Comparison of ENCODE assay signal across 8 cellular contexts in the genomic region with DNA sequence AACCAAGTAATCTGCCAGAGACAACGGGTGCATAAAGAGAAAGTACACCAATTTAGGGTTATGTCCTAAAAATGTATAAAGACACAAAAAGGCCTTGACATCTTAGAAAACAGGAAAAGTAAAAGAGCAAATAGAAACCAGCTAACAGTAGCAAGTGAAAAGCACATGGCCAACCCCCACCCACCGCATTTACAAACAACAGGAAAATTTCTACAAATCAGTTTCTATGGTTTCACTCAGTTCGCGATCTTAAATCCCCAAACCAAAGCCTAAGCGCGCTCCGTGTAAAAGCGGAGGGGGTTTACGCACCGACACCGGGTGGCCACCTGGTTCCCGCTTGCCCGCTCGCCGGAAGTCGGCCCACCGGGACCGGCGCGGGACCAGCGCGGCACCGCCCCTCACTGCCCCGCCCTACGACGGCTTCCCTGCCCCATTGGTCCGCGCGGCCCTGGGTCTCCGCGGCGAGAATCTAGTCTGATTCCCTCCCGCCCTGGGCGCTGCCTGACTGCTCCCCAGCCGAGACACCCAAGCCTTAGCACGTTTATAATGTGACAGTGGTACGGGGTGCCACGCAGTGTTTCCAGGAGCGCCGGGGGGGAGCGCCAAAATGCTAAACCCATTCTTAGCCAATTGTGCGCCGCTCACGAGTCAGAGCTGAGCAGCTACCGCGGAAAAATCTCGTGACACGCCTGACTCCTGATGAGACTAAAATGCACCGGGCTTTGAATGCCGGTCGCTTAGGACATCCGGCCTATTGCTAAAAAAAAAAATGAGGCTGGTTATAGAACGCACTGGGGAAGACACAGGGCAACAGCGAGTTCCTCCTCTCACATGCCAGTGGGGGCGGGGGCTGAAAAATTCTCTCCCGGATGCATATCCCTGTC. TPM values are rescaled to one million over a fixed set of nuclear protein-coding genes. Genes with fewer than 3 reads are reported as not detected.
A peak's percentile ranks its signal among the peaks of the same experiment; 100 is the strongest.
DNase-seq lines count a peak whose midpoint lies in the region; ATAC-seq, FAIRE-seq and TF ChIP-seq lines count a peak whose summit lies in the region.

A gene (minus strand): TSS at position 362 of the 884 bp plus-strand sequence. CDS start 2,802 bp downstream, outside the sequence.

- intact Hi-C loops in adrenal gland (cut with DNase I) (no loop called here), left cardiac atrium (cut with DNase I) (loop anchor here in 1 of 2 donors (5.0 to 10.0 kb wide), 2 partner anchors 53 to 65 kb away; a partner anchor contains a TSS), psoas muscle (cut with DNase I) (loop anchor here in 1 of 2 donors (5.0 kb wide), 2 partner anchors 45 to 65 kb away; a partner anchor contains a TSS)

- H3K27ac ChIP-seq in adrenal gland = peak within 1 kb of the TSS; percentile 97 to 100 (median 99)
- H3K27ac ChIP-seq in psoas muscle = peak within 1 kb of the TSS; percentile 99
- peak within 1 kb of the TSS; percentile 99 for H3K27ac ChIP-seq in urinary bladder (ENCODE audit: low read depth)

- H3K4me1 ChIP-seq in adrenal gland (replicated peaks in 1 of 2) (peaks cover 31 to 40% of the 10 kb centered on the region in 2 donors), psoas muscle (peaks cover 31% of the 10 kb centered on the region), urinary bladder (ENCODE audit: insufficient read depth) (no peaks in the 10 kb centered on the region)

- H3K4me3 ChIP-seq in adrenal gland = peak within 1 kb of the TSS; percentile 19 to 87 (median 62)
- peak within 1 kb of the TSS; percentile 84 for H3K4me3 ChIP-seq in psoas muscle
- peak within 1 kb of the TSS; percentile 77 for H3K4me3 ChIP-seq in urinary bladder (ENCODE audit: low read depth, low read length)

- no peaks in the 10 kb centered on the region for H3K27me3 ChIP-seq in adrenal gland
- H3K27me3 ChIP-seq in psoas muscle (ENCODE audit: insufficient read depth in 3 of 3, low read length in 2 of 3) = no peaks in the 10 kb centered on the region

- 0 to 1% (median 1%) methylated on average over 31 to 56 of the region's 56 CpGs for WGBS in adrenal gland, 4 donors
- WGBS in psoas muscle, 3 donors = 0% methylated on average over 54 to 56 of the region's 56 CpGs
- under 1% methylated on average over 56 of the region's 56 CpGs for WGBS in urinary bladder

- peak; percentile 49 for ATAC-seq in HG02678 (IDR thresholded peaks at IDR 0.05; ENCODE audit: unreplicated experiment)
- peak; percentile 87 to 90 for ATAC-seq in left cardiac atrium
- peak; percentile 81 to 85 (median 84) for ATAC-seq in psoas muscle

- FAIRE-seq in GM12891 (lab: Jason Lieb, UNC) = peak; percentile 84

- H3K36me3 ChIP-seq in adrenal gland (replicated peaks in 1 of 2) = peaks cover 0 to 21% of the 10 kb centered on the region in 2 donors
- peaks cover 0 to 32% of the 10 kb centered on the region in 2 donors for H3K36me3 ChIP-seq in psoas muscle (ENCODE audit: insufficient read depth in 1 of 2, low read depth in 1 of 2)
- no peaks in the 10 kb centered on the region for H3K36me3 ChIP-seq in urinary bladder (ENCODE audit: insufficient read depth)

- TF ChIP-seq POLR2A in GM12891 (IDR thresholded peaks at IDR 0.05; ENCODE audit: low read depth, low read length) = peak; percentile 61; the same call in 1 of the 2 replicates
- TF ChIP-seq POLR2A in adrenal gland (IDR thresholded peaks at IDR 0.05) = peak; percentile 33 to 75

- H3K9me3 ChIP-seq in adrenal gland (replicated peaks in 1 of 3) = no peaks in the 10 kb centered on the region
- no peaks in the 10 kb centered on the region for H3K9me3 ChIP-seq in psoas muscle

- TF ChIP-seq CTCF in adrenal gland (IDR thresholded peaks at IDR 0.05) (peak in 1 of 6 experiments; percentile 10), psoas muscle (IDR thresholded peaks at IDR 0.05) (no peak)

- peak; percentile 56 for DNase-seq in GM12891 (ENCODE audit: insufficient read length, low spot score)
- DNase-seq in NCI-H1105 treated with DMSO at 0.1 percent for 48 hours (lab: John Stamatoyannopoulos, UW) = peak; percentile 81
- DNase-seq in T-helper 1 cell = peak; percentile 67 to 83 (median 77)
- DNase-seq in adrenal gland = peak; percentile 81 to 89 (median 84)
- DNase-seq in left cardiac atrium = peak; percentile 89
- peak; percentile 87 to 92 for DNase-seq in psoas muscle

TF ChIP-seq in GM12891, 5 proteins besides CTCF, POLR2A, EP300 and RAD21:
- TF ChIP-seq TAF1 (IDR thresholded peaks at IDR 0.05; ENCODE audit: low read depth, low read length) = peak; percentile 86
- TF ChIP-seq POU2F2 (IDR thresholded peaks at IDR 0.05; ENCODE audit: low read depth, low read length) = no peak; the same call in 1 of the 2 replicates
- TF ChIP-seq PAX5 (IDR thresholded peaks at IDR 0.05; ENCODE audit: insufficient read depth, low read length, severe bottlenecking) = no peak

RNA-seq across cellular contexts. Expression of the gene that starts here (rescaled TPM):
- 44.0 TPM for polyA plus RNA-seq in GM12891 (2012; ENCODE audit: low read depth, missing spikeins)
- total RNA-seq in adrenal gland = 10 to 100 TPM; 41.6 to 71.4 (median 60.7) TPM
- polyA plus RNA-seq in adrenal gland = 10 to 100 TPM; 15.1 to 80.8 (median 17.5) TPM
- total RNA-seq in left cardiac atrium = 10 to 100 TPM; 30.6 to 48.8 TPM
- 10 to 100 TPM; 41.9 to 77.8 (median 53.5) TPM for total RNA-seq in psoas muscle
- 10 to 100 TPM; 22.0 to 57.2 (median 40.8) TPM for polyA plus RNA-seq in psoas muscle
- total RNA-seq in urinary bladder = 55.7 TPM
- 27.3 TPM for polyA plus RNA-seq in urinary bladder

Comparison
In these comparisons a context has a peak if more than half of its experiments do, and no peak if none do; other contexts are left out.
1. Peak in every context shown above with its lines: DNase-seq, ATAC-seq, H3K4me3 ChIP-seq and H3K27ac ChIP-seq.